1 cellular context compared by ENCODE assay signal in genomic region chr3:170867552-170867951, GRCh38.
TF ChIP-seq lines count a peak whose summit lies in the region.

No MANE protein-coding gene starts in this region.

TF ChIP-seq in H1, 55 proteins besides CTCF, POLR2A, EP300 and RAD21 (continued from another document):
- TF ChIP-seq SAP30 (IDR thresholded peaks at IDR 0.05; ENCODE audit: insufficient read depth, insufficient replicate concordance, low read length): no peak
- no peak for TF ChIP-seq SIRT6 (IDR thresholded peaks at IDR 0.05; ENCODE audit: low read length)
- TF ChIP-seq SRF (IDR thresholded peaks at IDR 0.05; ENCODE audit: low read depth, low read length): no peak
